In genomic region chr2:104860141-104860790, GRCh38 we compare ENCODE assay signal across 28 cellular contexts. TPM values are rescaled to one million over a fixed set of nuclear protein-coding genes. Genes with fewer than 3 reads are reported as not detected.
A peak's percentile ranks its signal among the peaks of the same experiment; 100 is the strongest.
DNase-seq lines count a peak whose midpoint lies in the region; ATAC-seq and TF ChIP-seq lines count a peak whose summit lies in the region.
"Had no signal": no experiment of that assay in that cellular context is flagged by ENCODE, and none has a peak within 500 bp of the region (broad histone marks: within the 10 kb centered on the region; RNA-seq: fewer than 3 reads in every experiment).

No MANE protein-coding gene starts in this region.

- peak overlapping the region; percentile 69 to 99 (median 96) for H3K27ac Mint-ChIP-seq in brain
- H3K27ac Mint-ChIP-seq: activated CD4-positive, alpha-beta T cell treated with anti-CD3 and anti-CD28 coated beads, Interleukin-2, amount 10 ng/mL, durations not matched to agents 7 days and 5 days; activated naive CD8-positive, alpha-beta T cell treated with anti-CD3 and anti-CD28 coated beads, Interleukin-2, amount 50 U/mL, for 24 hours; activated T-helper 2 cell treated with anti-CD3 and anti-CD28 coated beads, Interferon-gamma antibody, Interleukin-2, Interleukin-4, amounts not matched to agents 10 μg/mL and 5 μg/mL and 100 μg/mL, durations not matched to agents 14 hours and 24 hours and 36 hours; natural killer cell; stimulated activated naive CD8-positive, alpha-beta T cell treated with anti-CD3 and anti-CD28 coated beads, Interleukin-15, amount 100 ng/mL, for 72 hours had no signal

- peaks cover 35% of the 10 kb centered on the region for H3K36me3 Mint-ChIP-seq in brain

- no peak overlapping the region for H3K4me3 ChIP-seq in mammary epithelial cell (replicated peaks in 1 of 3; ENCODE audit: insufficient read depth in 1 of 3, low read depth in 2 of 3, low read length in 3 of 3)
- H3K4me3 ChIP-seq: cardiac muscle cell, smooth muscle cell had no signal

- no peaks in the 10 kb centered on the region for H4K20me1 ChIP-seq in mammary epithelial cell (ENCODE audit: insufficient read depth, low read length)

- H2AFZ ChIP-seq in mammary epithelial cell (ENCODE audit: low read depth, low read length) = no peak overlapping the region

- in situ Hi-C loops in mammary epithelial cell (cut with MboI; ENCODE audit: low sequenced_read_pairs in 2 of 2) = loop anchor here in 1 of 2 donors (25.0 kb wide), 1 partner anchor 1698 kb away; no protein-coding TSS in a partner anchor

- no peaks in the 10 kb centered on the region for H3K4me1 ChIP-seq in mammary epithelial cell (ENCODE audit: insufficient read depth, low read length)

- peaks cover 65% of the 10 kb centered on the region for H3K27me3 ChIP-seq in mammary epithelial cell (ENCODE audit: insufficient read depth, low read length)

- no peaks in the 10 kb centered on the region for H3K36me3 ChIP-seq in mammary epithelial cell (ENCODE audit: insufficient read depth, low read length)
- H3K36me3 ChIP-seq: cardiac muscle cell had no signal

- peaks cover 69% of the 10 kb centered on the region for H3K27me3 Mint-ChIP-seq in brain

- peak overlapping the region; percentile 89 for H3K27ac ChIP-seq in temporal lobe (ENCODE audit: low read depth, low read length)
- no peak overlapping the region for H3K27ac ChIP-seq in mammary epithelial cell (ENCODE audit: insufficient read depth, low read depth, low read length)
- H3K27ac ChIP-seq: 22Rv1, cardiac muscle cell had no signal

- 30% methylated on average over 4 of the region's 4 CpGs for WGBS in mammary epithelial cell (ENCODE audit: low coverage, missing lambda C conversion rate)

- no peaks in the 10 kb centered on the region for H3K79me2 ChIP-seq in mammary epithelial cell (ENCODE audit: insufficient read depth, low read length)

- BruUV-seq in mammary epithelial cell (replicated peaks; lab: Mats Ljungman, UMichigan) = no TSS peak

- CTCF ChIA-PET in mammary epithelial cell (lab: Charles Lee; ENCODE audit: low non-redundant PET) = no interaction called here

- intact Hi-C loops in cardiac septum (cut with DNase I) = no loop called here
- intact Hi-C loops in mammary epithelial cell (cut with micrococcal nuclease) = no loop called here

- no peak overlapping the region for H3K9ac ChIP-seq in mammary epithelial cell (ENCODE audit: insufficient read depth, low read length)

- H3K9me3 Mint-ChIP-seq in brain = peaks cover 0 to 42% (median 0%) of the 10 kb centered on the region in 5 experiments
- H3K9me3 Mint-ChIP-seq: activated CD4-positive, alpha-beta T cell treated with anti-CD3 and anti-CD28 coated beads, Interleukin-2, amount 10 ng/mL, durations not matched to agents 7 days and 5 days; activated T-helper 2 cell treated with anti-CD3 and anti-CD28 coated beads, Interferon-gamma antibody, Interleukin-2, Interleukin-4, amounts not matched to agents 10 μg/mL and 5 μg/mL and 100 μg/mL, durations not matched to agents 14 hours and 24 hours and 36 hours; stimulated activated naive CD8-positive, alpha-beta T cell treated with anti-CD3 and anti-CD28 coated beads, Interleukin-15, amount 100 ng/mL, for 72 hours had no signal

- peak overlapping the region; percentile 87 to 95 (median 91) for H3K4me3 Mint-ChIP-seq in brain
- H3K4me3 Mint-ChIP-seq: activated CD4-positive, alpha-beta T cell treated with anti-CD3 and anti-CD28 coated beads, Interleukin-2, amount 10 ng/mL, durations not matched to agents 7 days and 5 days; activated naive CD8-positive, alpha-beta T cell treated with anti-CD3 and anti-CD28 coated beads, Interleukin-2, amount 50 U/mL, for 24 hours; natural killer cell; stimulated activated naive CD8-positive, alpha-beta T cell treated with anti-CD3 and anti-CD28 coated beads, Interleukin-15, amount 100 ng/mL, for 72 hours had no signal

- H3K4me2 ChIP-seq in mammary epithelial cell (ENCODE audit: insufficient read depth, low read depth, low read length) = no peak overlapping the region
- H3K4me2 ChIP-seq: smooth muscle cell had no signal

- no peak for TF ChIP-seq CTCF in brain (conservative IDR thresholded peaks at IDR 0.05)
- TF ChIP-seq CTCF in mammary epithelial cell (conservative IDR thresholded peaks at IDR 0.05 in 1 of 2, IDR thresholded peaks at IDR 0.05 in 1 of 2; ENCODE audit: extremely low read depth in 1 of 2, insufficient read depth in 1 of 2, low read depth in 1 of 2, low read length in 2 of 2) = no peak

- dilution Hi-C loops in mammary epithelial cell (cut with HindIII; ENCODE audit: low sequenced_read_pairs) = no loop called here

- peak; percentile 48 for DNase-seq in DMS 273 (lab: John Stamatoyannopoulos, UW; ENCODE audit: unreplicated experiment)
- no peak for DNase-seq in DMS 273 treated with DMSO at 0.1 percent for 48 hours (lab: John Stamatoyannopoulos, UW)
- peak; percentile 59 for DNase-seq in left kidney (ENCODE audit: low read depth, low spot score)
- DNase-seq in cardiac septum (ENCODE audit: low spot score) = no peak
- no peak for DNase-seq in mammary epithelial cell
- DNase-seq: activated CD4-positive, alpha-beta T cell treated with anti-CD3 and anti-CD28 coated beads, Interleukin-2, amount 10 ng/mL, durations not matched to agents 7 days and 5 days; activated naive CD8-positive, alpha-beta T cell treated with anti-CD3 and anti-CD28 coated beads, Interleukin-2, amount 50 U/mL, for 24 hours; AML-193; foreskin fibroblast; natural killer cell; NCI-H1105 treated with DMSO at 0.1 percent for 48 hours; NCI-H2107; PC-3; SHP77 treated with DMSO at 0.1 percent for 48 hours; stimulated activated CD4-positive, alpha-beta T cell treated with anti-CD3 and anti-CD28 coated beads, Interleukin-4, amount 100 ng/mL, for 4 hours; stimulated activated naive CD8-positive, alpha-beta T cell treated with anti-CD3 and anti-CD28 coated beads, Interleukin-15, amount 100 ng/mL, for 72 hours; T-helper 1 cell had no signal

- H3K4me1 Mint-ChIP-seq in brain = peaks cover 43% of the 10 kb centered on the region

- H3K9me3 ChIP-seq in mammary epithelial cell (replicated peaks; ENCODE audit: insufficient read depth, low read length) = peaks cover 7% of the 10 kb centered on the region

- ATAC-seq in GM19463 (IDR thresholded peaks at IDR 0.05; ENCODE audit: unreplicated experiment) = no peak
- ATAC-seq: activated naive CD8-positive, alpha-beta T cell treated with anti-CD3 and anti-CD28 coated beads, Interleukin-2, amount 50 U/mL, for 24 hours; HepG2; natural killer cell; PC-3; stimulated activated naive CD8-positive, alpha-beta T cell treated with anti-CD3 and anti-CD28 coated beads, Interleukin-15, amount 100 ng/mL, for 72 hours had no signal

RNA-seq across cellular contexts. Expression of gene POU3F3, which starts 6.4 kb away (rescaled TPM):
- 23.8 TPM for polyA plus RNA-seq in brain (ENCODE audit: insufficient read depth, low read depth, low replicate concordance)
- total RNA-seq in temporal lobe = 230 TPM
- 0.11 TPM for total RNA-seq in cardiac septum
- total RNA-seq in mammary epithelial cell = not detected
- polyA plus RNA-seq in mammary epithelial cell = not detected
- not detected for polyA minus RNA-seq in mammary epithelial cell
- total RNA-seq: activated CD4-positive, alpha-beta T cell treated with anti-CD3 and anti-CD28 coated beads, Interleukin-2, amount 10 ng/mL, durations not matched to agents 7 days and 5 days; activated T-helper 2 cell treated with anti-CD3 and anti-CD28 coated beads, Interferon-gamma antibody, Interleukin-2, Interleukin-4, amounts not matched to agents 10 μg/mL and 5 μg/mL and 100 μg/mL, durations not matched to agents 14 hours and 24 hours and 36 hours; cardiac muscle cell; HepG2; natural killer cell; PC-3; pulmonary artery endothelial cell; smooth muscle cell; ureter had no signal
- polyA plus RNA-seq: cardiac muscle cell, HepG2, keratinocyte, smooth muscle cell had no signal

Comparison
In these comparisons a context has a peak if more than half of its experiments do, and no peak if none do; other contexts are left out.
1. DNase-seq: peak in DMS 273 (single experiment) and left kidney (single experiment); none in DMS 273 treated with DMSO at 0.1 percent for 48 hours (single experiment), cardiac septum (single experiment) and mammary epithelial cell (single experiment).
2. RNA of gene POU3F3, which starts 6.4 kb away (total RNA-seq): 230 TPM in temporal lobe (single experiment); 0.11 TPM in cardiac septum (single experiment) and not detected in mammary epithelial cell; every median in the first group is over 100 times any median in the second.